In genomic region chr1:25260336-25260735, GRCh38 we compare ENCODE assay signal across 9 cellular contexts. TPM values are rescaled to one million over a fixed set of nuclear protein-coding genes. Genes with fewer than 3 reads are reported as not detected.
"Had no signal": no experiment of that assay in that cellular context is flagged by ENCODE, and none has a peak within 500 bp of the region (broad histone marks: within the 10 kb centered on the region; RNA-seq: fewer than 3 reads in every experiment).

No MANE protein-coding gene starts in this region.

RNA-seq across cellular contexts. Expression of gene RHD, which starts 12.0 kb away (rescaled TPM):
- total RNA-seq: activated T-helper 2 cell treated with anti-CD3 and anti-CD28 coated beads, Interferon-gamma antibody, Interleukin-2, Interleukin-4, amounts not matched to agents 10 μg/mL and 5 μg/mL and 100 μg/mL, durations not matched to agents 14 hours and 24 hours and 36 hours; bronchial epithelial cell; epithelial cell of proximal tubule; lower lobe of right lung; osteocyte; posterior vena cava; thyroid gland; vagina; WTC11 had no signal
